ENCODE assay signal across 16 cellular contexts in the genomic region with DNA sequence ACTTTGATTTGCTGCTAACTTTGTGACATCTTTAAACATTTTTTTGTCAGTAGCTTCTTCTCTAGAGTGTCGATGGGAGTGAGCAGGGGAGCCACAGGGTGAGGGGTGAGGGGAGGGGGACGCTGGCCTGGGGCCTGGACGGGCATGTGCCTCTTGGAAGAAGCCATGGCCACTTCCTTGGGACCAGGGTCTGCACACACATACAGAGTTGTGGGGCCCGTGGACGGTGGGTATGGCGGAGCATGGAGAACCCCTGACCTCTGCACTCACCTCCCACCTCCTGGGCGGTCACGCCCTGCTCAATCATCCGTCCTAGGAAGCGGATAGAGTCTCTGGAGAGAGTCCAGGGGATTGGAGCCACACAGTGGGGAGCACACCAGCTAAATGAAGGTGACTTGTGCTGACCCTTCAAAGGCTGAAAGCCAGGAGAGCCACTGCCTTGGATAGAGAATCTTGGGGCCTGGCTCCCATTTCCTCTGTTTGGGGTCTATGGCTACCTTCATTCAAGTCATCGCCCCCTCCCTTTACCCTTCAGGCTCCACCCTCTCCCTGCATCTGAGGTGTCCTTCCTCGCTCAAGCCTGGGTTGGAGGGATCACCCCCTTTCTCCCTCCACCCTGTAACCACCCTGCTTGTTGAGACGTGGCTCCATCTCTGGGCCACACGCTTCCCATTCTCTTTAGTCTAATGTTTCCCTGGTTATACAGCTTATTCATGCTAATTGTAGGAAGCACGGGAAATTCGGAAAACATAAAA.
A peak's percentile ranks its signal among the peaks of the same experiment; 100 is the strongest.
DNase-seq lines count a peak whose midpoint lies in the region; ATAC-seq and TF ChIP-seq lines count a peak whose summit lies in the region.
"Had no signal": no experiment of that assay in that cellular context is flagged by ENCODE, and none has a peak within 500 bp of the region (broad histone marks: within the 10 kb centered on the region; RNA-seq: fewer than 3 reads in every experiment).

No MANE protein-coding gene starts in this region.

- H3K9me3 ChIP-seq in IMR-90 (ENCODE audit: control insufficient read depth, insufficient read depth, low read length) (peaks cover 2% of the 10 kb centered on the region; the same call in 1 of the 2 replicates), esophagus (ENCODE audit: control insufficient read depth in 2 of 2, insufficient read depth in 1 of 2, low read depth in 1 of 2, low read length in 1 of 2) (no peaks in the 10 kb centered on the region), neural progenitor cell (ENCODE audit: low read depth) (no peaks in the 10 kb centered on the region)
- no peaks in the 10 kb centered on the region for H3K9me3 ChIP-seq in effector memory CD4-positive, alpha-beta T cell (ENCODE audit: control insufficient read depth, low read length)

- no peak overlapping the region for H3K56ac ChIP-seq in IMR-90 (ENCODE audit: extremely low read depth, insufficient read depth, low read length)

- POLR2A ChIA-PET in IMR-90 (lab: Charles Lee; ENCODE audit: unreplicated experiment): no interaction called here

- TF ChIP-seq CTCF in IMR-90 (conservative IDR thresholded peaks at IDR 0.05; ENCODE audit: low read depth, low read length): no peak
- no peak for TF ChIP-seq CTCF in neural progenitor cell (IDR thresholded peaks at IDR 0.05)
- TF ChIP-seq CTCF in type B pancreatic cell (conservative IDR thresholded peaks at IDR 0.05): no peak

- H2AK9ac ChIP-seq in IMR-90 (replicated peaks; ENCODE audit: low read depth, low read length, poor library complexity): no peak overlapping the region

- H3K4me3 Mint-ChIP-seq in neural progenitor cell (no peak overlapping the region), type B pancreatic cell (no peak overlapping the region)
- H3K4me3 Mint-ChIP-seq: CD14-positive monocyte had no signal

- no peak overlapping the region for H3K18ac ChIP-seq in IMR-90 (ENCODE audit: low read depth, low read length)

- H4K5ac ChIP-seq in IMR-90 (ENCODE audit: low read depth, low read length): no peak overlapping the region

- peaks cover 18% of the 10 kb centered on the region for H3K4me1 Mint-ChIP-seq in neural progenitor cell
- H3K4me1 Mint-ChIP-seq in type B pancreatic cell (ENCODE audit: unreplicated experiment): peaks cover 48% of the 10 kb centered on the region

- 93% methylated on average over 2 of the region's 16 CpGs; no CpG with 5 or more reads in 1 of the 2 experiments for WGBS in IMR-90 (ENCODE audit: extremely low coverage in 2 of 2, insufficient read length in 1 of 2), 2 experiments
- WGBS in esophagus, 2 donors: 63 to 64% methylated on average over 16 of the region's 16 CpGs

- H3K4me1 ChIP-seq in IMR-90 (ENCODE audit: control insufficient read depth, insufficient read depth, low read length): peaks cover 7% of the 10 kb centered on the region
- H3K4me1 ChIP-seq in esophagus (ENCODE audit: control insufficient read depth in 2 of 2, insufficient read depth in 2 of 2, low read length in 1 of 2): peaks cover 4 to 22% of the 10 kb centered on the region in 2 donors
- peaks cover 28% of the 10 kb centered on the region for H3K4me1 ChIP-seq in neural progenitor cell
- no peaks in the 10 kb centered on the region for H3K4me1 ChIP-seq in effector memory CD4-positive, alpha-beta T cell (ENCODE audit: control insufficient read depth, insufficient read depth, low read length, poor library complexity, severe bottlenecking)

- H2AK5ac ChIP-seq in IMR-90 (ENCODE audit: low read depth, low read length): no peak overlapping the region

- in situ Hi-C loops in IMR-90 (cut with MboI; ENCODE audit: low sequenced_read_pairs): loop anchor here (10.0 kb wide), 1 partner anchor 379 kb away; no protein-coding TSS in a partner anchor

- CTCF ChIA-PET in IMR-90 (lab: Yijun Ruan, JAX): interaction anchor here (1.0 kb wide), 1 partner anchor 366 kb away, joined by 3 read pairs; no protein-coding TSS in a partner anchor

- H3K79me2 ChIP-seq in neural progenitor cell (ENCODE audit: low read depth): no peaks in the 10 kb centered on the region

- DNase-seq in IMR-90 (no peak), neural progenitor cell (ENCODE audit: low spot score) (no peak), type B pancreatic cell (ENCODE audit: extremely low spot score, unreplicated experiment) (no peak)
- no peak for DNase-seq in effector memory CD4-positive, alpha-beta T cell
- DNase-seq: DMS79 treated with DMSO at 0.1 percent for 48 hours, NCI-H187, NCI-H2227 treated with DMSO at 0.1 percent for 48 hours, NCI-H524, NCI-H82, SIG-M5 had no signal

- no peak overlapping the region for H3K14ac ChIP-seq in IMR-90 (replicated peaks; ENCODE audit: low read depth, low read length)

- H3K36me3 Mint-ChIP-seq in neural progenitor cell (no peaks in the 10 kb centered on the region), type B pancreatic cell (peaks cover 3% of the 10 kb centered on the region)
- H3K36me3 Mint-ChIP-seq: CD14-positive monocyte had no signal

- no peak for ATAC-seq in IMR-90 (ENCODE audit: low read depth)
- no peak for ATAC-seq in SK-N-SH treated with all-trans-retinoic acid at 6 μM for 48 hours
- ATAC-seq in HG02885 (IDR thresholded peaks at IDR 0.05; ENCODE audit: poor library complexity, unreplicated experiment): no peak
- ATAC-seq: HepG2 had no signal

- H4K20me1 ChIP-seq in IMR-90 (ENCODE audit: insufficient read depth, low read length) (no peaks in the 10 kb centered on the region), neural progenitor cell (ENCODE audit: low read depth) (no peaks in the 10 kb centered on the region)

- H3K4me2 ChIP-seq in IMR-90 (ENCODE audit: low read depth, low read length): no peak overlapping the region
- no peak overlapping the region for H3K4me2 ChIP-seq in neural progenitor cell
- H3K4me2 ChIP-seq: KMS-11 had no signal

- H3K9me3 Mint-ChIP-seq in neural progenitor cell (peaks cover 13% of the 10 kb centered on the region), type B pancreatic cell (peaks cover 11% of the 10 kb centered on the region)

- H3F3A ChIP-seq in neural progenitor cell (ENCODE audit: low read depth): no peaks in the 10 kb centered on the region

- dilution Hi-C loops in IMR-90 (cut with HindIII; ENCODE audit: low sequenced_read_pairs, unreplicated experiment): no loop called here

- peaks cover 7% of the 10 kb centered on the region for H3K9me1 ChIP-seq in IMR-90 (ENCODE audit: insufficient read depth, low read length)

- no peak for TF ChIP-seq POLR2A in IMR-90 (IDR thresholded peaks at IDR 0.05; ENCODE audit: low read depth, low read length)

- peaks cover 17% of the 10 kb centered on the region for H3K27me3 Mint-ChIP-seq in neural progenitor cell (ENCODE audit: insufficient read depth, low read depth)
- no peaks in the 10 kb centered on the region for H3K27me3 Mint-ChIP-seq in type B pancreatic cell

- H3K27ac ChIP-seq in IMR-90 (ENCODE audit: insufficient read depth, low read length): no peak overlapping the region
- H3K27ac ChIP-seq in esophagus (ENCODE audit: low read depth in 2 of 2, low read length in 1 of 2): peak overlapping the region; percentile 60 to 90
- no peak overlapping the region for H3K27ac ChIP-seq in neural progenitor cell
- H3K27ac ChIP-seq in effector memory CD4-positive, alpha-beta T cell (ENCODE audit: insufficient read depth, low read length, poor library complexity, severe bottlenecking): no peak overlapping the region
- H3K27ac ChIP-seq: KMS-11 had no signal

- intact Hi-C loops in IMR-90 (cut with micrococcal nuclease): no loop called here

- no peak overlapping the region for H3K4me3 ChIP-seq in IMR-90 (ENCODE audit: insufficient read depth, low read depth, low read length)
- no peak overlapping the region for H3K4me3 ChIP-seq in esophagus (ENCODE audit: low read depth in 1 of 2, low read length in 2 of 2)
- H3K4me3 ChIP-seq in neural progenitor cell: no peak overlapping the region
- H3K4me3 ChIP-seq in effector memory CD4-positive, alpha-beta T cell (ENCODE audit: insufficient read depth, low read depth, low read length, poor library complexity, severe bottlenecking): no peak overlapping the region

- H3K27ac Mint-ChIP-seq in neural progenitor cell (peak overlapping the region; percentile 57), type B pancreatic cell (peak overlapping the region; percentile 84)

- no peak overlapping the region for H2BK5ac ChIP-seq in IMR-90 (ENCODE audit: low read depth, low read length, poor library complexity, severe bottlenecking)

- H3K79me1 ChIP-seq in IMR-90 (ENCODE audit: low read depth in 1 of 2, low read length in 2 of 2): no peaks in the 10 kb centered on the region

- H4K91ac ChIP-seq in IMR-90 (ENCODE audit: insufficient read depth, low read depth, low read length): no peak overlapping the region

- no peak overlapping the region for H2BK20ac ChIP-seq in IMR-90 (ENCODE audit: low read depth, low read length)

- H2BK15ac ChIP-seq in IMR-90 (ENCODE audit: low read depth, low read length): 0 out of 3 replicates have a peak overlapping the region, but pooled peaks have one; percentile 12

- no peak overlapping the region for H4K8ac ChIP-seq in IMR-90 (ENCODE audit: low read depth in 2 of 2, low read length in 2 of 2)

- no peak overlapping the region for H3K9ac ChIP-seq in IMR-90 (ENCODE audit: low read depth, low read length)
- H3K9ac ChIP-seq in neural progenitor cell: no peak overlapping the region
- H3K9ac ChIP-seq: KMS-11 had no signal

- H2BK120ac ChIP-seq in IMR-90 (ENCODE audit: low read depth, low read length): no peak overlapping the region; the same call in 1 of the 2 replicates

- H3K36me3 ChIP-seq in IMR-90 (ENCODE audit: control insufficient read depth, insufficient read depth, low read length): no peaks in the 10 kb centered on the region
- H3K36me3 ChIP-seq in esophagus (ENCODE audit: control insufficient read depth in 2 of 2, insufficient read depth in 2 of 2, low read length in 1 of 2): no peaks in the 10 kb centered on the region
- H3K36me3 ChIP-seq in neural progenitor cell: no peaks in the 10 kb centered on the region
- no peaks in the 10 kb centered on the region for H3K36me3 ChIP-seq in effector memory CD4-positive, alpha-beta T cell (ENCODE audit: control insufficient read depth, insufficient read depth, low read length)

- no peak for TF ChIP-seq RAD21 in IMR-90 (IDR thresholded peaks at IDR 0.05; ENCODE audit: low read length)

- BruUV-seq in IMR-90 (replicated peaks; lab: Mats Ljungman, UMichigan): no TSS peak

- no peak overlapping the region for H3K23ac ChIP-seq in IMR-90 (ENCODE audit: low read depth, low read length)

- H3K27me3 ChIP-seq in IMR-90 (ENCODE audit: control insufficient read depth, insufficient read depth, low read length) (no peaks in the 10 kb centered on the region), esophagus (ENCODE audit: control insufficient read depth in 1 of 2, insufficient read depth in 2 of 2, low read length in 2 of 2) (no peaks in the 10 kb centered on the region), neural progenitor cell (no peaks in the 10 kb centered on the region)
- no peaks in the 10 kb centered on the region for H3K27me3 ChIP-seq in effector memory CD4-positive, alpha-beta T cell (replicated peaks; ENCODE audit: control insufficient read depth, insufficient read depth, low read length, poor library complexity, severe bottlenecking)

- peak overlapping the region; percentile 19; the same call in 1 of the 2 replicates for H3K4ac ChIP-seq in IMR-90 (ENCODE audit: low read depth, low read length)

- H2AFZ ChIP-seq in IMR-90 (replicated peaks; ENCODE audit: low read length, poor library complexity) (no peak overlapping the region), neural progenitor cell (replicated peaks) (no peak overlapping the region)

TF ChIP-seq in SK-N-SH treated with all-trans-retinoic acid at 6 μM for 48 hours, 23 proteins besides CTCF, POLR2A, EP300 and RAD21 (continues in another document):
- TF ChIP-seq ESRRG (CRISPR knock-in tag; IDR thresholded peaks at IDR 0.05): no peak

Comparison
In these comparisons a context has a peak if more than half of its experiments do, and no peak if none do; other contexts are left out.
1. H3K27ac ChIP-seq: peak in esophagus (2 of 2); none in IMR-90 (single experiment), neural progenitor cell (single experiment) and effector memory CD4-positive, alpha-beta T cell (single experiment).